ENCODE assay signal across 18 cellular contexts in genomic region chr1:24801169-24801568, GRCh38. TPM values are rescaled to one million over a fixed set of nuclear protein-coding genes. Genes with fewer than 3 reads are reported as not detected.
DNase-seq lines count a peak whose midpoint lies in the region; ATAC-seq and TF ChIP-seq lines count a peak whose summit lies in the region.
"Had no signal": no experiment of that assay in that cellular context is flagged by ENCODE, and none has a peak within 500 bp of the region (broad histone marks: within the 10 kb centered on the region; RNA-seq: fewer than 3 reads in every experiment).

No MANE protein-coding gene starts in this region.

- DNase-seq in left ventricle myocardium inferior, result no peak
- no peak for DNase-seq in left cardiac atrium
- peak; percentile 22 for DNase-seq in OCI-M1 (lab: John Stamatoyannopoulos, UW)
- DNase-seq in GM10248 (ENCODE audit: extremely low spot score), result no peak
- no peak for DNase-seq in retina
- no peak for DNase-seq in DMS53 treated with DMSO at 0.1 percent for 48 hours (lab: John Stamatoyannopoulos, UW; ENCODE audit: unreplicated experiment)
- no peak for DNase-seq in hepatic stellate cell (ENCODE audit: low spot score)
- DNase-seq: activated CD4-positive, alpha-beta memory T cell treated with anti-CD3 and anti-CD28 coated beads, Interleukin-2, amount 10 ng/mL, durations not matched to agents 7 days and 5 days; amygdala; H9; KG1; naive thymus-derived CD8-positive, alpha-beta T cell; NCI-H187; NCI-H69; T1000 had no signal

- TF ChIP-seq EP300 in gastroesophageal sphincter (IDR thresholded peaks at IDR 0.05), result no peak

- H3K4me1 ChIP-seq in left ventricle myocardium inferior, result peaks cover 61% of the 10 kb centered on the region
- H3K4me1 ChIP-seq in gastroesophageal sphincter, result peaks cover 15 to 68% (median 15%) of the 10 kb centered on the region in 3 donors

- intact Hi-C loops in left ventricle myocardium inferior (cut with micrococcal nuclease) (no loop called here), left cardiac atrium (cut with DNase I) (no loop called here)

- ATAC-seq in left cardiac atrium (no peak), gastroesophageal sphincter (no peak)
- ATAC-seq: esophagus mucosa; left lobe of liver; naive thymus-derived CD8-positive, alpha-beta T cell had no signal

- CTCF ChIA-PET in GM10248 (lab: Yijun Ruan, JAX), result interaction anchor here (0.8 to 1.4 kb wide), 2 partner anchors 26 to 32 kb away, joined by 3 read pairs; no protein-coding TSS in a partner anchor

- H3K27me3 ChIP-seq in left ventricle myocardium inferior (ENCODE audit: low read depth), result no peaks in the 10 kb centered on the region
- no peaks in the 10 kb centered on the region for H3K27me3 ChIP-seq in gastroesophageal sphincter

- WGBS in gastroesophageal sphincter (ENCODE audit: low coverage in 1 of 2), 2 donors, result 37 to 50% methylated on average over 1 of the region's 1 CpG

- no peak overlapping the region for H3K4me3 ChIP-seq in left ventricle myocardium inferior
- no peak overlapping the region for H3K4me3 ChIP-seq in gastroesophageal sphincter

- peak overlapping the region; percentile 62 for H3K27ac ChIP-seq in left ventricle myocardium inferior (replicated peaks)
- H3K27ac ChIP-seq in gastroesophageal sphincter, result peak overlapping the region in 3 of 4 donors; percentile 12 to 73 (median 50)

- peaks cover 13% of the 10 kb centered on the region for H3K36me3 ChIP-seq in left ventricle myocardium inferior
- H3K36me3 ChIP-seq in gastroesophageal sphincter, result peaks cover 0 to 16% of the 10 kb centered on the region in 2 donors

- H3K9me3 ChIP-seq in left ventricle myocardium inferior (replicated peaks), result no peaks in the 10 kb centered on the region
- no peaks in the 10 kb centered on the region for H3K9me3 ChIP-seq in gastroesophageal sphincter

- no peak for TF ChIP-seq CTCF in left ventricle myocardium inferior (IDR thresholded peaks at IDR 0.05; ENCODE audit: borderline replicate concordance)
- no peak for TF ChIP-seq CTCF in gastroesophageal sphincter (IDR thresholded peaks at IDR 0.05)
- no peak for TF ChIP-seq CTCF in GM10248 (IDR thresholded peaks at IDR 0.05; ENCODE audit: control extremely low read depth, extremely low read depth, low read depth, missing control alignments)

- TF ChIP-seq POLR2A in gastroesophageal sphincter (IDR thresholded peaks at IDR 0.05), result no peak

- POLR2A ChIA-PET in GM10248 (lab: Yijun Ruan, JAX), result no interaction called here

RNA-seq across cellular contexts. Expression of gene CLIC4, which starts 55.9 kb away (rescaled TPM):
- total RNA-seq in left ventricle myocardium inferior (325 TPM), left cardiac atrium (100 to 1,000 TPM; 164 to 263 TPM), gastroesophageal sphincter (100 to 1,000 TPM; 553 to 721 (median 692) TPM)
